18 cellular contexts compared by ENCODE assay signal in genomic region chr19:13040232-13040915, GRCh38. TPM values are rescaled to one million over a fixed set of nuclear protein-coding genes. Genes with fewer than 3 reads are reported as not detected.
DNase-seq lines count a peak whose midpoint lies in the region; ATAC-seq and TF ChIP-seq lines count a peak whose summit lies in the region.
"Had no signal": no experiment of that assay in that cellular context is flagged by ENCODE, and none has a peak within 500 bp of the region (broad histone marks: within the 10 kb centered on the region; RNA-seq: fewer than 3 reads in every experiment).

No MANE protein-coding gene starts in this region.

- H3K27me3 ChIP-seq in left lung (no peaks in the 10 kb centered on the region), spleen (replicated peaks in 1 of 7) (no peaks in the 10 kb centered on the region), Caco-2 (replicated peaks; ENCODE audit: control insufficient read depth, insufficient read depth, low read length) (no peaks in the 10 kb centered on the region; the same call in none of the 2 replicates)
- H3K27me3 ChIP-seq: colonic mucosa had no signal

- ATAC-seq in left lung: peak; percentile 35
- ATAC-seq in stimulated activated effector memory CD8-positive, alpha-beta T cell treated with anti-CD3 and anti-CD28 coated beads, Interleukin-12 subunit alpha, Interleukin-12 subunit beta, amount 100 ng/mL, for 72 hours: no peak
- ATAC-seq in HG02642 (IDR thresholded peaks at IDR 0.05; ENCODE audit: poor library complexity, unreplicated experiment): no peak
- ATAC-seq: natural killer cell had no signal

- H3K27ac ChIP-seq in 22Rv1: peak overlapping the region; percentile 99
- H3K27ac ChIP-seq in left lung: peak overlapping the region; percentile 35 to 75
- peak overlapping the region in 1 of 8 donors; percentile 2 for H3K27ac ChIP-seq in spleen
- H3K27ac ChIP-seq: colonic mucosa, KMS-11 had no signal

- H3K4me1 Mint-ChIP-seq in brain (peaks cover 70% of the 10 kb centered on the region), type B pancreatic cell (ENCODE audit: unreplicated experiment) (peaks cover 16% of the 10 kb centered on the region), Caco-2 (ENCODE audit: low read depth, unreplicated experiment) (peaks cover 18% of the 10 kb centered on the region)
- H3K4me1 Mint-ChIP-seq in stimulated activated effector memory CD8-positive, alpha-beta T cell treated with anti-CD3 and anti-CD28 coated beads, Interleukin-12 subunit alpha, Interleukin-12 subunit beta, amount 100 ng/mL, for 72 hours: peaks cover 44% of the 10 kb centered on the region

- DNase-seq in left lung (peak in 1 of 2 donors; percentile 28), type B pancreatic cell (ENCODE audit: extremely low spot score, unreplicated experiment) (no peak), spleen (no peak), Caco-2 (no peak)
- no peak for DNase-seq in stimulated activated effector memory CD8-positive, alpha-beta T cell treated with anti-CD3 and anti-CD28 coated beads, Interleukin-12 subunit alpha, Interleukin-12 subunit beta, amount 100 ng/mL, for 72 hours (ENCODE audit: low spot score in 2 of 2)
- DNase-seq: activated CD4-positive, alpha-beta T cell treated with anti-CD3 and anti-CD28 coated beads, Interleukin-2, amount 10 ng/mL, durations not matched to agents 24 days and 14 days; activated T-cell treated with anti-CD3 and anti-CD28 coated beads, Interleukin-2, amount 50 U/mL, for 1 hour; colonic mucosa; hippocampal formation; natural killer cell; NCI-H1417; stimulated activated CD4-positive, alpha-beta T cell treated with anti-CD3 and anti-CD28 coated beads, Interleukin-4, amount 100 ng/mL, for 4 hours; T1000 had no signal

- no TSS peak for BruUV-seq in Caco-2 (replicated peaks; lab: Mats Ljungman, UMichigan)

- peaks cover 88% of the 10 kb centered on the region for H3K27me3 Mint-ChIP-seq in brain
- H3K27me3 Mint-ChIP-seq in type B pancreatic cell: peaks cover 95% of the 10 kb centered on the region
- peaks cover 25% of the 10 kb centered on the region for H3K27me3 Mint-ChIP-seq in Caco-2 (ENCODE audit: insufficient read depth, unreplicated experiment)
- H3K27me3 Mint-ChIP-seq: activated CD4-positive, alpha-beta T cell treated with anti-CD3 and anti-CD28 coated beads, Interleukin-2, amount 10 ng/mL, durations not matched to agents 24 days and 14 days had no signal

- H3K4me3 ChIP-seq in left lung (no peak overlapping the region), spleen (no peak overlapping the region), Caco-2 (ENCODE audit: low read depth, low read length) (no peak overlapping the region)
- H3K4me3 ChIP-seq: colonic mucosa had no signal

- no peak for TF ChIP-seq POLR2A in spleen (IDR thresholded peaks at IDR 0.05)

- POLR2A ChIA-PET in Caco-2 (lab: Charles Lee): no interaction called here

- 77 to 91% (median 87%) methylated on average over 15 of the region's 15 CpGs for WGBS in spleen, 5 donors

- CTCF ChIA-PET in Caco-2 (lab: Charles Lee): interaction anchor here (0.9 kb wide), 1 partner anchor 75 kb away, joined by 3 read pairs; no protein-coding TSS in a partner anchor

- H3K4me3 Mint-ChIP-seq in brain: peak overlapping the region in 3 of 5 experiments; percentile 47 to 66 (median 52)
- no peak overlapping the region for H3K4me3 Mint-ChIP-seq in stimulated activated effector memory CD8-positive, alpha-beta T cell treated with anti-CD3 and anti-CD28 coated beads, Interleukin-12 subunit alpha, Interleukin-12 subunit beta, amount 100 ng/mL, for 72 hours
- no peak overlapping the region for H3K4me3 Mint-ChIP-seq in type B pancreatic cell
- no peak overlapping the region for H3K4me3 Mint-ChIP-seq in Caco-2 (ENCODE audit: unreplicated experiment)
- H3K4me3 Mint-ChIP-seq: activated CD4-positive, alpha-beta T cell treated with anti-CD3 and anti-CD28 coated beads, Interleukin-2, amount 10 ng/mL, durations not matched to agents 24 days and 14 days; natural killer cell had no signal

- no peaks in the 10 kb centered on the region for H3K9me3 ChIP-seq in left lung
- no peaks in the 10 kb centered on the region for H3K9me3 ChIP-seq in spleen
- H3K9me3 ChIP-seq in Caco-2: no peaks in the 10 kb centered on the region
- H3K9me3 ChIP-seq: colonic mucosa had no signal

- H3K27ac Mint-ChIP-seq in brain: peak overlapping the region; percentile 22 to 93 (median 88)
- peak overlapping the region; percentile 69 for H3K27ac Mint-ChIP-seq in stimulated activated effector memory CD8-positive, alpha-beta T cell treated with anti-CD3 and anti-CD28 coated beads, Interleukin-12 subunit alpha, Interleukin-12 subunit beta, amount 100 ng/mL, for 72 hours
- H3K27ac Mint-ChIP-seq in type B pancreatic cell: no peak overlapping the region
- no peak overlapping the region for H3K27ac Mint-ChIP-seq in Caco-2 (ENCODE audit: unreplicated experiment)
- H3K27ac Mint-ChIP-seq: activated CD4-positive, alpha-beta T cell treated with anti-CD3 and anti-CD28 coated beads, Interleukin-2, amount 10 ng/mL, durations not matched to agents 24 days and 14 days; natural killer cell had no signal

- H3K36me3 ChIP-seq in left lung: no peaks in the 10 kb centered on the region
- H3K36me3 ChIP-seq in spleen: no peaks in the 10 kb centered on the region
- H3K36me3 ChIP-seq in Caco-2 (ENCODE audit: control insufficient read depth, insufficient read depth, low read length): no peaks in the 10 kb centered on the region
- H3K36me3 ChIP-seq: colonic mucosa had no signal

- intact Hi-C loops in left lung (cut with DNase I): no loop called here
- intact Hi-C loops in spleen (cut with DNase I; ENCODE audit: low total_unique reads): no loop called here
- intact Hi-C loops in Caco-2 (cut with micrococcal nuclease; ENCODE audit: unreplicated experiment): no loop called here

- no peaks in the 10 kb centered on the region for H3K36me3 Mint-ChIP-seq in brain
- peaks cover 6% of the 10 kb centered on the region for H3K36me3 Mint-ChIP-seq in stimulated activated effector memory CD8-positive, alpha-beta T cell treated with anti-CD3 and anti-CD28 coated beads, Interleukin-12 subunit alpha, Interleukin-12 subunit beta, amount 100 ng/mL, for 72 hours
- no peaks in the 10 kb centered on the region for H3K36me3 Mint-ChIP-seq in type B pancreatic cell
- no peaks in the 10 kb centered on the region for H3K36me3 Mint-ChIP-seq in Caco-2 (ENCODE audit: insufficient read depth, unreplicated experiment)
- H3K36me3 Mint-ChIP-seq: natural killer cell had no signal

- H3K4me1 ChIP-seq in left lung (peaks cover 55 to 90% of the 10 kb centered on the region in 2 donors), spleen (peaks cover 8 to 39% (median 24%) of the 10 kb centered on the region in 6 donors), Caco-2 (peaks cover 19% of the 10 kb centered on the region)

- no peak for TF ChIP-seq CTCF in 22Rv1 (IDR thresholded peaks at IDR 0.05)
- no peak for TF ChIP-seq CTCF in brain (conservative IDR thresholded peaks at IDR 0.05)
- TF ChIP-seq CTCF in left lung (IDR thresholded peaks at IDR 0.05): no peak
- TF ChIP-seq CTCF in type B pancreatic cell (conservative IDR thresholded peaks at IDR 0.05): no peak
- no peak for TF ChIP-seq CTCF in spleen (IDR thresholded peaks at IDR 0.05 in 8 of 11, conservative IDR thresholded peaks at IDR 0.05 in 3 of 11)
- TF ChIP-seq CTCF in Caco-2 (IDR thresholded peaks at IDR 0.05; ENCODE audit: insufficient read depth in 1 of 2, low read depth in 1 of 2, low read length in 1 of 2, severe bottlenecking in 1 of 2, unreplicated experiment in 1 of 2): no peak

- H3K9me3 Mint-ChIP-seq in brain: peaks cover 0 to 5% (median 0%) of the 10 kb centered on the region in 5 experiments
- no peaks in the 10 kb centered on the region for H3K9me3 Mint-ChIP-seq in stimulated activated effector memory CD8-positive, alpha-beta T cell treated with anti-CD3 and anti-CD28 coated beads, Interleukin-12 subunit alpha, Interleukin-12 subunit beta, amount 100 ng/mL, for 72 hours
- no peaks in the 10 kb centered on the region for H3K9me3 Mint-ChIP-seq in type B pancreatic cell
- H3K9me3 Mint-ChIP-seq in Caco-2 (ENCODE audit: unreplicated experiment): no peaks in the 10 kb centered on the region
- H3K9me3 Mint-ChIP-seq: activated CD4-positive, alpha-beta T cell treated with anti-CD3 and anti-CD28 coated beads, Interleukin-2, amount 10 ng/mL, durations not matched to agents 24 days and 14 days; natural killer cell had no signal

RNA-seq across cellular contexts. Expression of gene NFIX, which starts 45.1 kb away (rescaled TPM):
- polyA plus RNA-seq in brain (ENCODE audit: insufficient read depth, low read depth, low replicate concordance): 239 TPM
- 100 to 1,000 TPM; 166 to 237 TPM for total RNA-seq in left lung
- 4.2 and 12.4 TPM in 2 replicates for total RNA-seq in type B pancreatic cell (ENCODE audit: low replicate concordance)
- 10 to 100 TPM; 12.3 to 41.4 (median 26.7) TPM for total RNA-seq in spleen
- 1 to 10 TPM; 1.1 to 7.7 (median 1.5) TPM for polyA plus RNA-seq in spleen
- total RNA-seq in Caco-2 (2022): 0.35 and 0.82 TPM in 2 replicates
- total RNA-seq: epithelial cell of proximal tubule had no signal

Comparison
In these comparisons a context has a peak if more than half of its experiments do, and no peak if none do; other contexts are left out.
1. H3K27ac Mint-ChIP-seq: peak in brain (5 of 5) and stimulated activated effector memory CD8-positive, alpha-beta T cell treated with anti-CD3 and anti-CD28 coated beads, Interleukin-12 subunit alpha, Interleukin-12 subunit beta, amount 100 ng/mL, for 72 hours (single experiment); none in type B pancreatic cell (single experiment) and Caco-2 (single experiment).
2. H3K4me3 Mint-ChIP-seq: peak in brain (3 of 5); none in stimulated activated effector memory CD8-positive, alpha-beta T cell treated with anti-CD3 and anti-CD28 coated beads, Interleukin-12 subunit alpha, Interleukin-12 subunit beta, amount 100 ng/mL, for 72 hours (single experiment), type B pancreatic cell (single experiment) and Caco-2 (single experiment).